9 cellular contexts compared by ENCODE assay signal in genomic region chr1:157156058-157156541, GRCh38. TPM values are rescaled to one million over a fixed set of nuclear protein-coding genes. Genes with fewer than 3 reads are reported as not detected.
A peak's percentile ranks its signal among the peaks of the same experiment; 100 is the strongest.
DNase-seq lines count a peak whose midpoint lies in the region; ATAC-seq and TF ChIP-seq lines count a peak whose summit lies in the region.
"Had no signal": no experiment of that assay in that cellular context is flagged by ENCODE, and none has a peak within 500 bp of the region (broad histone marks: within the 10 kb centered on the region; RNA-seq: fewer than 3 reads in every experiment).

No MANE protein-coding gene starts in this region.

- DNase-seq in Calu3 = peak; percentile 88
- peak; percentile 75 for DNase-seq in HK-2 (ENCODE audit: unreplicated experiment)
- peak; percentile 61 for DNase-seq in OCI-M2 (lab: John Stamatoyannopoulos, UW; ENCODE audit: unreplicated experiment)
- DNase-seq in activated T-cell treated with anti-CD3 and anti-CD28 coated beads for 24 hours (ENCODE audit: low read depth) = peak; percentile 67
- DNase-seq in erythroblast (lab: John Stamatoyannopoulos, UW) = peak; percentile 78 to 88
- DNase-seq in natural killer cell = peak; percentile 75
- DNase-seq in stimulated activated naive CD4-positive, alpha-beta T cell treated with Interleukin-2 at 50 U/mL for 16 hours (lab: John Stamatoyannopoulos, UW) = peak; percentile 59

- H3K36me3 Mint-ChIP-seq in Calu3 (ENCODE audit: insufficient read depth, unreplicated experiment) (no peaks in the 10 kb centered on the region), natural killer cell (no peaks in the 10 kb centered on the region)
- H3K36me3 Mint-ChIP-seq: activated naive CD4-positive, alpha-beta T cell treated with anti-CD3 and anti-CD28 coated beads, Interleukin-2, amount 50 U/mL, for 24 hours had no signal

- H3K27ac Mint-ChIP-seq in Calu3 (ENCODE audit: unreplicated experiment) (no peak overlapping the region), natural killer cell (no peak overlapping the region)
- H3K27ac Mint-ChIP-seq: activated naive CD4-positive, alpha-beta T cell treated with anti-CD3 and anti-CD28 coated beads, Interleukin-2, amount 50 U/mL, for 24 hours had no signal

- peak overlapping the region; percentile 40 for H3K4me3 Mint-ChIP-seq in Calu3 (ENCODE audit: low read depth, unreplicated experiment)
- peak overlapping the region; percentile 52 for H3K4me3 Mint-ChIP-seq in natural killer cell
- H3K4me3 Mint-ChIP-seq: activated naive CD4-positive, alpha-beta T cell treated with anti-CD3 and anti-CD28 coated beads, Interleukin-2, amount 50 U/mL, for 24 hours had no signal

- H3K9me3 Mint-ChIP-seq in Calu3 (ENCODE audit: low read depth, unreplicated experiment) (no peaks in the 10 kb centered on the region), natural killer cell (no peaks in the 10 kb centered on the region)
- H3K9me3 Mint-ChIP-seq: activated naive CD4-positive, alpha-beta T cell treated with anti-CD3 and anti-CD28 coated beads, Interleukin-2, amount 50 U/mL, for 24 hours had no signal

- BruUV-seq in Calu3 (replicated peaks; lab: Mats Ljungman, UMichigan) = no TSS peak

- CTCF ChIA-PET in Calu3 (lab: Charles Lee) = interaction anchor here (0.6 to 4.6 kb wide), 13 partner anchors 8 to 263 kb away, joined by 3 to 268 read pairs (median 5); no protein-coding TSS in a partner anchor

- H3K27me3 Mint-ChIP-seq in Calu3 (ENCODE audit: unreplicated experiment) (peaks cover 37% of the 10 kb centered on the region), natural killer cell (ENCODE audit: low read depth in 2 of 2) (peaks cover 12 to 33% of the 10 kb centered on the region in 2 donors)
- H3K27me3 Mint-ChIP-seq: activated naive CD4-positive, alpha-beta T cell treated with anti-CD3 and anti-CD28 coated beads, Interleukin-2, amount 50 U/mL, for 24 hours had no signal

- ATAC-seq in natural killer cell (peak; percentile 71 to 92 (median 90)), GM18519 (IDR thresholded peaks at IDR 0.05; ENCODE audit: low FRiP score, unreplicated experiment) (no peak)

- H3K4me1 Mint-ChIP-seq in Calu3 (ENCODE audit: low read depth, unreplicated experiment) = peaks cover 48% of the 10 kb centered on the region
- peaks cover 14 to 15% of the 10 kb centered on the region in 2 donors for H3K4me1 Mint-ChIP-seq in natural killer cell

- peak; percentile 99 for TF ChIP-seq CTCF in Calu3 (IDR thresholded peaks at IDR 0.05; ENCODE audit: unreplicated experiment)
- peak; percentile 97 for TF ChIP-seq CTCF in natural killer cell (IDR thresholded peaks at IDR 0.05)

- intact Hi-C loops in Calu3 (cut with micrococcal nuclease; ENCODE audit: unreplicated experiment) = no loop called here
- intact Hi-C loops in natural killer cell (cut with micrococcal nuclease) = loop anchor here (1.0 kb wide), 1 partner anchor 66 kb away; no protein-coding TSS in a partner anchor

- TF ChIP-seq POLR2A in erythroblast (IDR thresholded peaks at IDR 0.05; ENCODE audit: low read length) = no peak

RNA-seq across cellular contexts. Expression of gene ETV3, which starts 17.9 kb away (rescaled TPM):
- total RNA-seq in Calu3 (2022) (39.7 and 50.0 TPM in 2 replicates), natural killer cell (100 to 1,000 TPM in 1 of 3 donors, 10 to 100 TPM in 2; 58.3 to 101 (median 76.6) TPM)

RNA-seq across cellular contexts. Expression of gene ETV3L, which starts 56.5 kb away (rescaled TPM):
- not detected in 2 replicates for total RNA-seq in Calu3 (2022)
- total RNA-seq in natural killer cell = not detected
